In the genomic region with DNA sequence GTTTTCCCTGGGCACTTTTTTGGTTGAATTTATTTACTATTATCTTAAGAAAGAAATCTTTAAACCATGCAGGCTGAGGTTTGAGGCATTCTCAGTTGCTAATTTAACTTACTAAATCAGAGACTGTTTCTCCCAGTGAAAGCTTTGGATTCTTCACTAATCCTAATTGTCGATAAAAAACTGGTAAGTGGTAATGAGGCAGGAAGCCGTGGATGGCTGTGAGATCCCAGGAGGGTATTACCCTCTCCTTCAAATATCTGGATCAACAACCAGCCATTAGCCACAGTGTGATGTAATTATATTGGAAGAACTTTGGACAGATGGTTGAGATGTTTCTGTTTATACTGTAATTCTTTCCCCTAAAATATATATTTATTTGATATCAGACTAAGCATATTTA, we compare ENCODE assay signal across 19 cellular contexts.
DNase-seq lines count a peak whose midpoint lies in the region; TF ChIP-seq lines count a peak whose summit lies in the region.
"Had no signal": no experiment of that assay in that cellular context is flagged by ENCODE, and none has a peak within 500 bp of the region (broad histone marks: within the 10 kb centered on the region; RNA-seq: fewer than 3 reads in every experiment).

No MANE protein-coding gene starts in this region.

- no peaks in the 10 kb centered on the region for H3K36me3 Mint-ChIP-seq in osteocyte (ENCODE audit: unreplicated experiment)
- H3K36me3 Mint-ChIP-seq: CD4-positive, CD25-positive, alpha-beta regulatory T cell had no signal

- no peaks in the 10 kb centered on the region for H3K27me3 Mint-ChIP-seq in osteocyte (ENCODE audit: unreplicated experiment)

- DNase-seq in NCI-H2171 treated with DMSO at 0.1 percent for 48 hours (lab: John Stamatoyannopoulos, UW) (peak; percentile 19), NCI-H2171 (lab: John Stamatoyannopoulos, UW) (no peak), NCI-H524 (lab: John Stamatoyannopoulos, UW) (peak; percentile 42 to 60), fibroblast of the aortic adventitia (ENCODE audit: low read depth) (peak; percentile 18), osteocyte (ENCODE audit: extremely low spot score, unreplicated experiment) (no peak), SIG-M5 (lab: John Stamatoyannopoulos, UW) (no peak), activated T-cell treated with anti-CD3 and anti-CD28 coated beads for 4 hours (no peak), H4 (ENCODE audit: low spot score) (no peak)
- DNase-seq: 8988T; AML-193; Calu3; CD4-positive, CD25-positive, alpha-beta regulatory T cell; GF-D8; H7; NCI-H2029; NCI-H2227 treated with DMSO at 0.1 percent for 48 hours; NCI-H774; Peyer's patch; SHP77 treated with DMSO at 0.1 percent for 48 hours had no signal

- H3K4me3 Mint-ChIP-seq in osteocyte (ENCODE audit: unreplicated experiment) = no peak overlapping the region
- H3K4me3 Mint-ChIP-seq: CD4-positive, CD25-positive, alpha-beta regulatory T cell had no signal

- peaks cover 50% of the 10 kb centered on the region for H3K4me1 Mint-ChIP-seq in osteocyte (ENCODE audit: unreplicated experiment)
- H3K4me1 Mint-ChIP-seq: CD4-positive, CD25-positive, alpha-beta regulatory T cell had no signal

- H3K27ac Mint-ChIP-seq in osteocyte (ENCODE audit: unreplicated experiment) = peak overlapping the region; percentile 88
- H3K27ac Mint-ChIP-seq: CD4-positive, CD25-positive, alpha-beta regulatory T cell had no signal

- no peak for TF ChIP-seq CTCF in fibroblast of the aortic adventitia (IDR thresholded peaks at IDR 0.05; ENCODE audit: insufficient read depth, low read length)
- TF ChIP-seq CTCF in osteocyte (IDR thresholded peaks at IDR 0.05) = no peak

- H3K4me3 ChIP-seq in fibroblast of the aortic adventitia (ENCODE audit: low read depth, low read length) = no peak overlapping the region
- H3K4me3 ChIP-seq: Peyer's patch had no signal

- H3K9me3 Mint-ChIP-seq in osteocyte (ENCODE audit: unreplicated experiment) = peaks cover 3% of the 10 kb centered on the region

Comparison
In these comparisons a context has a peak if more than half of its experiments do, and no peak if none do; other contexts are left out.
1. DNase-seq: peak in NCI-H2171 treated with DMSO at 0.1 percent for 48 hours (single experiment), NCI-H524 (2 of 2) and fibroblast of the aortic adventitia (single experiment); none in NCI-H2171 (single experiment), osteocyte (single experiment), SIG-M5 (single experiment), activated T-cell treated with anti-CD3 and anti-CD28 coated beads for 4 hours (single experiment) and H4 (single experiment).